1 cellular context compared by ENCODE assay signal in the genomic region with DNA sequence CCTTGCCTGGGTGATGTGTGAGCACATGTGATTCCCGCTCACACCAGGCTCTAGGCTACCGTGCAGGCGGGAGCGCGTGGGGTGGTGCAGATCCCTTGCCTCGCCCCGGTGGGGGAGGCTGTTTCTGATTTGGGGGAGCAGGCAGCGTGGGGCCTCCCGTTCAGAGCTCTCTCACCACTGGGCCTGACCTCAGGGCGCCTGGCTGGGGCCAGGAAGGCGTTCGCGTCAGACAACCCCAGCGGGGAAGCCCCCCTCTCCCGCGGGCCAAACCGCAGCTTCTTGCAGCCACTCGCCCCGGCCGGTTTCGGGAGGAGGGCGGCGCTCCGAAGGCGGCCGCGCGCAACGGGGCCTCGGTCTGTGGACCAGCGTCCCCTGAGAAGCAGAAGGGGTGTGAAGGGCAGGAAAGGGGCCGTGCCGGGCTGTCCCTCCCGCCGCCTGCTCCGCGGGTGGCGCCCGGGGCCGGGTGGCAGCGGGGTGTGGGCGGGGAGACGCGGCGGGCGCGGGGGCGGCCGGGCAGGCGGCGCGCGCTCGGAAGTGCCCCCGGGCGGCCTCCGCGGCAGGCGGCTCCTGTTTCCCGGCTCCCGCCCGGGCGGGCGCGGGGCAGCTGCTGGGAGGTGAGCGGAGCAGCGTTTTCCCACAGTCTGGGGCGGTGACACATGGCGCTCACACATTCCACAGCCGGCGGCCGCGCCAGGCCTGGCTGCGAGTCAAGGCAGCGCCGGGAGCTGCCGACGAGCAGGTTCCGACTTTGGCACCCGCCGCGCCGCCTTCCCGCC.
TF ChIP-seq lines count a peak whose summit lies in the region.

No MANE protein-coding gene starts in this region.

TF ChIP-seq in K562, 482 proteins besides CTCF, POLR2A, EP300 and RAD21 (continued from another document and continues in another):
- no peak for TF ChIP-seq ETV6 (IDR thresholded peaks at IDR 0.05; ENCODE audit: borderline replicate concordance in 1 of 2, low read depth in 2 of 2, low read length in 1 of 2)
- TF ChIP-seq ETV6 (CRISPR knock-in tag; IDR thresholded peaks at IDR 0.05; ENCODE audit: borderline replicate concordance), result peak; percentile 36; the same call in 1 of the 2 replicates
- TF ChIP-seq, protein P1, sequence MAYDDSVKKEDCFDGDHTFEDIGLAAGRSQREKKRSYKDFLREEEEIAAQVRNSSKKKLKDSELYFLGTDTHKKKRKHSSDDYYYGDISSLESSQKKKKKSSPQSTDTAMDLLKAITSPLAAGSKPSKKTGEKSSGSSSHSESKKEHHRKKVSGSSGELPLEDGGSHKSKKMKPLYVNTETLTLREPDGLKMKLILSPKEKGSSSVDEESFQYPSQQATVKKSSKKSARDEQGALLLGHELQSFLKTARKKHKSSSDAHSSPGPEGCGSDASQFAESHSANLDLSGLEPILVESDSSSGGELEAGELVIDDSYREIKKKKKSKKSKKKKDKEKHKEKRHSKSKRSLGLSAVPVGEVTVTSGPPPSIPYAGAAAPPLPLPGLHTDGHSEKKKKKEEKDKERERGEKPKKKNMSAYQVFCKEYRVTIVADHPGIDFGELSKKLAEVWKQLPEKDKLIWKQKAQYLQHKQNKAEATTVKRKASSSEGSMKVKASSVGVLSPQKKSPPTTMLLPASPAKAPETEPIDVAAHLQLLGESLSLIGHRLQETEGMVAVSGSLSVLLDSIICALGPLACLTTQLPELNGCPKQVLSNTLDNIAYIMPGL (CRISPR knock-in tag; IDR thresholded peaks at IDR 0.05), result no peak
- TF ChIP-seq ZNF24 (IDR thresholded peaks at IDR 0.05), result no peak
- TF ChIP-seq ETV1 (tag; conservative IDR thresholded peaks at IDR 0.05; ENCODE audit: low read depth), result 0 out of 2 replicates have a peak, but pooled peaks have one; percentile 18
- peak; percentile 40; the same call in 1 of the 2 replicates for TF ChIP-seq ATF7 (IDR thresholded peaks at IDR 0.05)
- no peak for TF ChIP-seq HOXB6 (CRISPR knock-in tag; IDR thresholded peaks at IDR 0.05; ENCODE audit: borderline replicate concordance)
- TF ChIP-seq, protein P2, sequence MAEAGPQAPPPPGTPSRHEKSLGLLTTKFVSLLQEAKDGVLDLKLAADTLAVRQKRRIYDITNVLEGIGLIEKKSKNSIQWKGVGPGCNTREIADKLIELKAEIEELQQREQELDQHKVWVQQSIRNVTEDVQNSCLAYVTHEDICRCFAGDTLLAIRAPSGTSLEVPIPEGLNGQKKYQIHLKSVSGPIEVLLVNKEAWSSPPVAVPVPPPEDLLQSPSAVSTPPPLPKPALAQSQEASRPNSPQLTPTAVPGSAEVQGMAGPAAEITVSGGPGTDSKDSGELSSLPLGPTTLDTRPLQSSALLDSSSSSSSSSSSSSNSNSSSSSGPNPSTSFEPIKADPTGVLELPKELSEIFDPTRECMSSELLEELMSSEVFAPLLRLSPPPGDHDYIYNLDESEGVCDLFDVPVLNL (CRISPR knock-in tag; IDR thresholded peaks at IDR 0.05; ENCODE audit: low read depth), result peak; percentile 77; the same call in 1 of the 2 replicates
- TF ChIP-seq, protein P3, sequence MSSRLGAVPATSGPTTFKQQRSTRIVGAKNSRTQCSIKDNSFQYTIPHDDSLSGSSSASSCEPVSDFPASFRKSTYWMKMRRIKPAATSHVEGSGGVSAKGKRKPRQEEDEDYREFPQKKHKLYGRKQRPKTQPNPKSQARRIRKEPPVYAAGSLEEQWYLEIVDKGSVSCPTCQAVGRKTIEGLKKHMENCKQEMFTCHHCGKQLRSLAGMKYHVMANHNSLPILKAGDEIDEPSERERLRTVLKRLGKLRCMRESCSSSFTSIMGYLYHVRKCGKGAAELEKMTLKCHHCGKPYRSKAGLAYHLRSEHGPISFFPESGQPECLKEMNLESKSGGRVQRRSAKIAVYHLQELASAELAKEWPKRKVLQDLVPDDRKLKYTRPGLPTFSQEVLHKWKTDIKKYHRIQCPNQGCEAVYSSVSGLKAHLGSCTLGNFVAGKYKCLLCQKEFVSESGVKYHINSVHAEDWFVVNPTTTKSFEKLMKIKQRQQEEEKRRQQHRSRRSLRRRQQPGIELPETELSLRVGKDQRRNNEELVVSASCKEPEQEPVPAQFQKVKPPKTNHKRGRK (tag; IDR thresholded peaks at IDR 0.05), result no peak
- TF ChIP-seq ARHGAP35 (IDR thresholded peaks at IDR 0.05; ENCODE audit: partially characterized antibody), result no peak
- no peak for TF ChIP-seq SMARCB1 (IDR thresholded peaks at IDR 0.05; ENCODE audit: insufficient read length, low read depth)
- no peak for TF ChIP-seq STAG1 (CRISPR knock-in tag; IDR thresholded peaks at IDR 0.05; ENCODE audit: borderline replicate concordance)
- TF ChIP-seq NRF1 (conservative IDR thresholded peaks at IDR 0.05 in 1 of 2, IDR thresholded peaks at IDR 0.05 in 1 of 2), result no peak; a peak in 1 of 4 replicates
- TF ChIP-seq, protein P4, sequence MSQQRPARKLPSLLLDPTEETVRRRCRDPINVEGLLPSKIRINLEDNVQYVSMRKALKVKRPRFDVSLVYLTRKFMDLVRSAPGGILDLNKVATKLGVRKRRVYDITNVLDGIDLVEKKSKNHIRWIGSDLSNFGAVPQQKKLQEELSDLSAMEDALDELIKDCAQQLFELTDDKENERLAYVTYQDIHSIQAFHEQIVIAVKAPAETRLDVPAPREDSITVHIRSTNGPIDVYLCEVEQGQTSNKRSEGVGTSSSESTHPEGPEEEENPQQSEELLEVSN (IDR thresholded peaks at IDR 0.05; ENCODE audit: borderline replicate concordance in 1 of 2, extremely low read depth in 1 of 2, insufficient read depth in 1 of 2, insufficient read length in 1 of 2, low read depth in 1 of 2, low read length in 1 of 2, poor library complexity in 1 of 2, severe bottlenecking in 1 of 2), result peak; percentile 97 to 98
- no peak for TF ChIP-seq XRCC3 (IDR thresholded peaks at IDR 0.05)
- no peak for TF ChIP-seq ZBTB8A (IDR thresholded peaks at IDR 0.05; ENCODE audit: partially characterized antibody)
- no peak for TF ChIP-seq POLR2B (IDR thresholded peaks at IDR 0.05; ENCODE audit: low read depth, partially characterized antibody)
- no peak for TF ChIP-seq HDAC6 (IDR thresholded peaks at IDR 0.05; ENCODE audit: low read depth, low read length)
- TF ChIP-seq ZNF253 (CRISPR knock-in tag; conservative IDR thresholded peaks at IDR 0.05), result no peak
- TF ChIP-seq, protein P5, sequence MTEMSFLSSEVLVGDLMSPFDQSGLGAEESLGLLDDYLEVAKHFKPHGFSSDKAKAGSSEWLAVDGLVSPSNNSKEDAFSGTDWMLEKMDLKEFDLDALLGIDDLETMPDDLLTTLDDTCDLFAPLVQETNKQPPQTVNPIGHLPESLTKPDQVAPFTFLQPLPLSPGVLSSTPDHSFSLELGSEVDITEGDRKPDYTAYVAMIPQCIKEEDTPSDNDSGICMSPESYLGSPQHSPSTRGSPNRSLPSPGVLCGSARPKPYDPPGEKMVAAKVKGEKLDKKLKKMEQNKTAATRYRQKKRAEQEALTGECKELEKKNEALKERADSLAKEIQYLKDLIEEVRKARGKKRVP (CRISPR knock-in tag; IDR thresholded peaks at IDR 0.05), result peak; percentile 40; the same call in 1 of the 2 replicates
- no peak for TF ChIP-seq ZNF354B (CRISPR knock-in tag; IDR thresholded peaks at IDR 0.05)
- peak; percentile 25 for TF ChIP-seq HDAC3 (IDR thresholded peaks at IDR 0.05; ENCODE audit: borderline replicate concordance, partially characterized antibody)
- TF ChIP-seq ZNF146 (CRISPR knock-in tag; IDR thresholded peaks at IDR 0.05; ENCODE audit: unreplicated experiment), result no peak
- TF ChIP-seq KDM4B (IDR thresholded peaks at IDR 0.05; ENCODE audit: borderline replicate concordance in 2 of 2, low read depth in 1 of 2), result no peak; a peak in 1 of 4 replicates
- TF ChIP-seq ZNF764 (CRISPR knock-in tag; IDR thresholded peaks at IDR 0.05; ENCODE audit: low read depth), result no peak
- TF ChIP-seq ZNF431 (CRISPR knock-in tag; IDR thresholded peaks at IDR 0.05), result 0 out of 2 replicates have a peak, but pooled peaks have one; percentile 74
- TF ChIP-seq, protein P6, sequence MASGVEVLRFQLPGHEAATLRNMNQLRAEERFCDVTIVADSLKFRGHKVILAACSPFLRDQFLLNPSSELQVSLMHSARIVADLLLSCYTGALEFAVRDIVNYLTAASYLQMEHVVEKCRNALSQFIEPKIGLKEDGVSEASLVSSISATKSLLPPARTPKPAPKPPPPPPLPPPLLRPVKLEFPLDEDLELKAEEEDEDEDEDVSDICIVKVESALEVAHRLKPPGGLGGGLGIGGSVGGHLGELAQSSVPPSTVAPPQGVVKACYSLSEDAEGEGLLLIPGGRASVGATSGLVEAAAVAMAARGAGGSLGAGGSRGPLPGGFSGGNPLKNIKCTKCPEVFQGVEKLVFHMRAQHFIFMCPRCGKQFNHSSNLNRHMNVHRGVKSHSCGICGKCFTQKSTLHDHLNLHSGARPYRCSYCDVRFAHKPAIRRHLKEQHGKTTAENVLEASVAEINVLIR (CRISPR knock-in tag; IDR thresholded peaks at IDR 0.05), result 0 out of 2 replicates have a peak, but pooled peaks have one; percentile 13
- TF ChIP-seq BRD4 (IDR thresholded peaks at IDR 0.05), result no peak
- TF ChIP-seq, protein P7, sequence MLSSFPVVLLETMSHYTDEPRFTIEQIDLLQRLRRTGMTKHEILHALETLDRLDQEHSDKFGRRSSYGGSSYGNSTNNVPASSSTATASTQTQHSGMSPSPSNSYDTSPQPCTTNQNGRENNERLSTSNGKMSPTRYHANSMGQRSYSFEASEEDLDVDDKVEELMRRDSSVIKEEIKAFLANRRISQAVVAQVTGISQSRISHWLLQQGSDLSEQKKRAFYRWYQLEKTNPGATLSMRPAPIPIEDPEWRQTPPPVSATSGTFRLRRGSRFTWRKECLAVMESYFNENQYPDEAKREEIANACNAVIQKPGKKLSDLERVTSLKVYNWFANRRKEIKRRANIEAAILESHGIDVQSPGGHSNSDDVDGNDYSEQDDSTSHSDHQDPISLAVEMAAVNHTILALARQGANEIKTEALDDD (IDR thresholded peaks at IDR 0.05), result no peak
- TF ChIP-seq, protein P8, sequence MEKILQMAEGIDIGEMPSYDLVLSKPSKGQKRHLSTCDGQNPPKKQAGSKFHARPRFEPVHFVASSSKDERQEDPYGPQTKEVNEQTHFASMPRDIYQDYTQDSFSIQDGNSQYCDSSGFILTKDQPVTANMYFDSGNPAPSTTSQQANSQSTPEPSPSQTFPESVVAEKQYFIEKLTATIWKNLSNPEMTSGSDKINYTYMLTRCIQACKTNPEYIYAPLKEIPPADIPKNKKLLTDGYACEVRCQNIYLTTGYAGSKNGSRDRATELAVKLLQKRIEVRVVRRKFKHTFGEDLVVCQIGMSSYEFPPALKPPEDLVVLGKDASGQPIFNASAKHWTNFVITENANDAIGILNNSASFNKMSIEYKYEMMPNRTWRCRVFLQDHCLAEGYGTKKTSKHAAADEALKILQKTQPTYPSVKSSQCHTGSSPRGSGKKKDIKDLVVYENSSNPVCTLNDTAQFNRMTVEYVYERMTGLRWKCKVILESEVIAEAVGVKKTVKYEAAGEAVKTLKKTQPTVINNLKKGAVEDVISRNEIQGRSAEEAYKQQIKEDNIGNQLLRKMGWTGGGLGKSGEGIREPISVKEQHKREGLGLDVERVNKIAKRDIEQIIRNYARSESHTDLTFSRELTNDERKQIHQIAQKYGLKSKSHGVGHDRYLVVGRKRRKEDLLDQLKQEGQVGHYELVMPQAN (IDR thresholded peaks at IDR 0.05; ENCODE audit: borderline replicate concordance), result no peak
- peak; percentile 50; the same call in 1 of the 2 replicates for TF ChIP-seq MTA3 (IDR thresholded peaks at IDR 0.05; ENCODE audit: borderline replicate concordance)
- no peak for TF ChIP-seq ZNF551 (CRISPR knock-in tag; IDR thresholded peaks at IDR 0.05)
- TF ChIP-seq, protein P9, sequence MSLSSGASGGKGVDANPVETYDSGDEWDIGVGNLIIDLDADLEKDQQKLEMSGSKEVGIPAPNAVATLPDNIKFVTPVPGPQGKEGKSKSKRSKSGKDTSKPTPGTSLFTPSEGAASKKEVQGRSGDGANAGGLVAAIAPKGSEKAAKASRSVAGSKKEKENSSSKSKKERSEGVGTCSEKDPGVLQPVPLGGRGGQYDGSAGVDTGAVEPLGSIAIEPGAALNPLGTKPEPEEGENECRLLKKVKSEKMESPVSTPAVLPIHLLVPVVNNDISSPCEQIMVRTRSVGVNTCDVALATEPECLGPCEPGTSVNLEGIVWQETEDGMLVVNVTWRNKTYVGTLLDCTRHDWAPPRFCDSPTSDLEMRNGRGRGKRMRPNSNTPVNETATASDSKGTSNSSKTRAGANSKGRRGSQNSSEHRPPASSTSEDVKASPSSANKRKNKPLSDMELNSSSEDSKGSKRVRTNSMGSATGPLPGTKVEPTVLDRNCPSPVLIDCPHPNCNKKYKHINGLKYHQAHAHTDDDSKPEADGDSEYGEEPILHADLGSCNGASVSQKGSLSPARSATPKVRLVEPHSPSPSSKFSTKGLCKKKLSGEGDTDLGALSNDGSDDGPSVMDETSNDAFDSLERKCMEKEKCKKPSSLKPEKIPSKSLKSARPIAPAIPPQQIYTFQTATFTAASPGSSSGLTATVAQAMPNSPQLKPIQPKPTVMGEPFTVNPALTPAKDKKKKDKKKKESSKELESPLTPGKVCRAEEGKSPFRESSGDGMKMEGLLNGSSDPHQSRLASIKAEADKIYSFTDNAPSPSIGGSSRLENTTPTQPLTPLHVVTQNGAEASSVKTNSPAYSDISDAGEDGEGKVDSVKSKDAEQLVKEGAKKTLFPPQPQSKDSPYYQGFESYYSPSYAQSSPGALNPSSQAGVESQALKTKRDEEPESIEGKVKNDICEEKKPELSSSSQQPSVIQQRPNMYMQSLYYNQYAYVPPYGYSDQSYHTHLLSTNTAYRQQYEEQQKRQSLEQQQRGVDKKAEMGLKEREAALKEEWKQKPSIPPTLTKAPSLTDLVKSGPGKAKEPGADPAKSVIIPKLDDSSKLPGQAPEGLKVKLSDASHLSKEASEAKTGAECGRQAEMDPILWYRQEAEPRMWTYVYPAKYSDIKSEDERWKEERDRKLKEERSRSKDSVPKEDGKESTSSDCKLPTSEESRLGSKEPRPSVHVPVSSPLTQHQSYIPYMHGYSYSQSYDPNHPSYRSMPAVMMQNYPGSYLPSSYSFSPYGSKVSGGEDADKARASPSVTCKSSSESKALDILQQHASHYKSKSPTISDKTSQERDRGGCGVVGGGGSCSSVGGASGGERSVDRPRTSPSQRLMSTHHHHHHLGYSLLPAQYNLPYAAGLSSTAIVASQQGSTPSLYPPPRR (CRISPR knock-in tag; IDR thresholded peaks at IDR 0.05; ENCODE audit: borderline replicate concordance), result no peak
- no peak for TF ChIP-seq KLF6 (CRISPR knock-in tag; IDR thresholded peaks at IDR 0.05; ENCODE audit: borderline replicate concordance)
- TF ChIP-seq, protein P10, sequence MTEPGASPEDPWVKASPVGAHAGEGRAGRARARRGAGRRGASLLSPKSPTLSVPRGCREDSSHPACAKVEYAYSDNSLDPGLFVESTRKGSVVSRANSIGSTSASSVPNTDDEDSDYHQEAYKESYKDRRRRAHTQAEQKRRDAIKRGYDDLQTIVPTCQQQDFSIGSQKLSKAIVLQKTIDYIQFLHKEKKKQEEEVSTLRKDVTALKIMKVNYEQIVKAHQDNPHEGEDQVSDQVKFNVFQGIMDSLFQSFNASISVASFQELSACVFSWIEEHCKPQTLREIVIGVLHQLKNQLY (CRISPR knock-in tag; conservative IDR thresholded peaks at IDR 0.05), result no peak
- TF ChIP-seq RBM14 (IDR thresholded peaks at IDR 0.05; ENCODE audit: borderline replicate concordance, insufficient read depth, low read depth, low read length), result no peak
- no peak; a peak in 1 of 4 replicates for TF ChIP-seq TEAD1 (CRISPR knock-in tag; IDR thresholded peaks at IDR 0.05)
- no peak for TF ChIP-seq CEBPB (tag; IDR thresholded peaks at IDR 0.05)
- peak; percentile 89 for TF ChIP-seq RBFOX2 (IDR thresholded peaks at IDR 0.05; ENCODE audit: low read depth, low read length)
- TF ChIP-seq, protein P11, sequence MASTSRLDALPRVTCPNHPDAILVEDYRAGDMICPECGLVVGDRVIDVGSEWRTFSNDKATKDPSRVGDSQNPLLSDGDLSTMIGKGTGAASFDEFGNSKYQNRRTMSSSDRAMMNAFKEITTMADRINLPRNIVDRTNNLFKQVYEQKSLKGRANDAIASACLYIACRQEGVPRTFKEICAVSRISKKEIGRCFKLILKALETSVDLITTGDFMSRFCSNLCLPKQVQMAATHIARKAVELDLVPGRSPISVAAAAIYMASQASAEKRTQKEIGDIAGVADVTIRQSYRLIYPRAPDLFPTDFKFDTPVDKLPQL (IDR thresholded peaks at IDR 0.05; ENCODE audit: extremely low read depth, insufficient read length), result no peak
